Comparison of ENCODE assay signal across 37 cellular contexts in the genomic region with DNA sequence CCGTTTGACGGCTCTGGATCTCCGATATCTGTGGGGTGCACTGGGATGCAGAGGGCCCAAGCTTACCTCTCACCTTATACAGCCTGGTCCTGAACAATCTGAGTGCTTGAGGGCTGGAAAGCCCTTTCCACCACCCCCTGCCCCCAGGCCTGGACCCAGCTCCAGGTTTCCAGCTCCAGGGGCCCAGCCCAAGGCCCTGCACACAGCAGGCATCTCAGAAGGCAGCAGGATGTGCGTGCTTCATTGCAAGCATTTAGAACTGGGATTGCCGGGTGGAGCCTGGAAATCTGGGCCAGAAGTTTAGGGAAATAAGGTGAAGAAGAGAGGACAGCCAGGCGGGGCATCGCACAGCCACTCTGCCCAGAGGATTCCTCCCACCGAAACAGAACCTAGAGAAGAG. TPM values are rescaled to one million over a fixed set of nuclear protein-coding genes. Genes with fewer than 3 reads are reported as not detected.
"Had no signal": no experiment of that assay in that cellular context is flagged by ENCODE, and none has a peak within 500 bp of the region (broad histone marks: within the 10 kb centered on the region; RNA-seq: fewer than 3 reads in every experiment).

No MANE protein-coding gene starts in this region.

- H3K9me3 ChIP-seq: ascending aorta, breast epithelium had no signal

- H3K27ac ChIP-seq: ascending aorta, brain microvascular endothelial cell, breast epithelium, VCaP had no signal

- H3K36me3 ChIP-seq: ascending aorta, brain microvascular endothelial cell, breast epithelium had no signal

- H3K4me1 Mint-ChIP-seq: activated B cell treated with CpG ODN at 0.5 μM for 24 hours; activated CD4-positive, alpha-beta memory T cell treated with anti-CD3 and anti-CD28 coated beads, Interleukin-2, amount 10 ng/mL, durations not matched to agents 7 days and 5 days; activated CD4-positive, alpha-beta T cell treated with anti-CD3 and anti-CD28 coated beads, Interleukin-2, amount 10 ng/mL, durations not matched to agents 24 days and 14 days; activated CD8-positive, alpha-beta memory T cell treated with anti-CD3 and anti-CD28 coated beads, Interleukin-2, amount 10 ng/mL, durations not matched to agents 7 days and 5 days; activated naive CD4-positive, alpha-beta T cell treated with anti-CD3 and anti-CD28 coated beads, Interleukin-2, amount 10 ng/mL, durations not matched to agents 7 days and 5 days; activated naive CD4-positive, alpha-beta T cell treated with anti-CD3 and anti-CD28 coated beads, Interleukin-2, amount 50 U/mL, for 24 hours; activated naive CD8-positive, alpha-beta T cell treated with anti-CD3 and anti-CD28 coated beads, Interleukin-2, amount 10 ng/mL, durations not matched to agents 7 days and 5 days; activated naive CD8-positive, alpha-beta T cell treated with anti-CD3 and anti-CD28 coated beads, Interleukin-2, amount 50 U/mL, for 24 hours had no signal

- H3K27me3 ChIP-seq: ascending aorta, breast epithelium had no signal

- ATAC-seq: activated CD8-positive, alpha-beta memory T cell treated with anti-CD3 and anti-CD28 coated beads, Interleukin-2, amount 10 ng/mL, durations not matched to agents 7 days and 5 days; activated CD8-positive, alpha-beta T cell treated with anti-CD3 and anti-CD28 coated beads, Interleukin-2, amount 10 ng/mL, durations not matched to agents 7 days and 5 days; activated naive CD8-positive, alpha-beta T cell treated with anti-CD3 and anti-CD28 coated beads, Interleukin-2, amount 50 U/mL, for 24 hours had no signal

- H3K27ac Mint-ChIP-seq: activated B cell treated with CpG ODN at 0.5 μM for 24 hours; activated CD4-positive, alpha-beta memory T cell treated with anti-CD3 and anti-CD28 coated beads, Interleukin-2, amount 10 ng/mL, durations not matched to agents 7 days and 5 days; activated CD4-positive, alpha-beta T cell treated with anti-CD3 and anti-CD28 coated beads, Interleukin-2, amount 10 ng/mL, durations not matched to agents 24 days and 14 days; activated CD8-positive, alpha-beta memory T cell treated with anti-CD3 and anti-CD28 coated beads, Interleukin-2, amount 10 ng/mL, durations not matched to agents 7 days and 5 days; activated CD8-positive, alpha-beta T cell treated with anti-CD3 and anti-CD28 coated beads, Interleukin-2, amount 10 ng/mL, durations not matched to agents 7 days and 5 days; activated naive CD4-positive, alpha-beta T cell treated with anti-CD3 and anti-CD28 coated beads, Interleukin-2, amount 10 ng/mL, durations not matched to agents 7 days and 5 days; activated naive CD4-positive, alpha-beta T cell treated with anti-CD3 and anti-CD28 coated beads, Interleukin-2, amount 50 U/mL, for 24 hours; activated naive CD8-positive, alpha-beta T cell; activated naive CD8-positive, alpha-beta T cell treated with anti-CD3 and anti-CD28 coated beads, Interleukin-2, amount 10 ng/mL, durations not matched to agents 7 days and 5 days; activated naive CD8-positive, alpha-beta T cell treated with anti-CD3 and anti-CD28 coated beads, Interleukin-2, amount 50 U/mL, for 24 hours; activated T-cell treated with anti-CD3 and anti-CD28 coated beads, Interleukin-2, amount 50 U/mL, for 24 hours; activated T-helper 2 cell treated with anti-CD3 and anti-CD28 coated beads, Interferon-gamma antibody, Interleukin-2, Interleukin-4, amounts not matched to agents 10 μg/mL and 5 μg/mL and 100 μg/mL, durations not matched to agents 14 hours and 24 hours and 36 hours; T-helper 1 cell treated with Interleukin-12 subunit alpha and Interleukin-12 subunit beta and Interleukin-4 antibody, amounts not matched to agents 30 μg/mL and 1 μg/mL, for 36 hours; T-helper 2 cell treated with Interferon-gamma antibody and Interleukin-4, amounts not matched to agents 5 μg/mL and 100 μg/mL, for 36 hours had no signal

- H3K36me3 Mint-ChIP-seq: activated CD8-positive, alpha-beta memory T cell treated with anti-CD3 and anti-CD28 coated beads, Interleukin-2, amount 10 ng/mL, durations not matched to agents 7 days and 5 days; activated naive CD4-positive, alpha-beta T cell treated with anti-CD3 and anti-CD28 coated beads, Interleukin-2, amount 10 ng/mL, durations not matched to agents 7 days and 5 days; activated naive CD4-positive, alpha-beta T cell treated with anti-CD3 and anti-CD28 coated beads, Interleukin-2, amount 50 U/mL, for 24 hours; activated naive CD8-positive, alpha-beta T cell; activated naive CD8-positive, alpha-beta T cell treated with anti-CD3 and anti-CD28 coated beads, Interleukin-2, amount 10 ng/mL, durations not matched to agents 7 days and 5 days had no signal

- H3K4me3 Mint-ChIP-seq: activated B cell treated with CpG ODN at 0.5 μM for 24 hours; activated CD4-positive, alpha-beta memory T cell treated with anti-CD3 and anti-CD28 coated beads, Interleukin-2, amount 10 ng/mL, durations not matched to agents 7 days and 5 days; activated CD4-positive, alpha-beta T cell treated with anti-CD3 and anti-CD28 coated beads, Interleukin-2, amount 10 ng/mL, durations not matched to agents 24 days and 14 days; activated CD8-positive, alpha-beta memory T cell treated with anti-CD3 and anti-CD28 coated beads, Interleukin-2, amount 10 ng/mL, durations not matched to agents 7 days and 5 days; activated CD8-positive, alpha-beta T cell treated with anti-CD3 and anti-CD28 coated beads, Interleukin-2, amount 10 ng/mL, durations not matched to agents 7 days and 5 days; activated naive CD4-positive, alpha-beta T cell treated with anti-CD3 and anti-CD28 coated beads, Interleukin-2, amount 10 ng/mL, durations not matched to agents 7 days and 5 days; activated naive CD4-positive, alpha-beta T cell treated with anti-CD3 and anti-CD28 coated beads, Interleukin-2, amount 50 U/mL, for 24 hours; activated naive CD8-positive, alpha-beta T cell; activated naive CD8-positive, alpha-beta T cell treated with anti-CD3 and anti-CD28 coated beads, Interleukin-2, amount 10 ng/mL, durations not matched to agents 7 days and 5 days; activated naive CD8-positive, alpha-beta T cell treated with anti-CD3 and anti-CD28 coated beads, Interleukin-2, amount 50 U/mL, for 24 hours; activated T-cell treated with anti-CD3 and anti-CD28 coated beads, Interleukin-2, amount 50 U/mL, for 24 hours; T-helper 1 cell treated with Interleukin-12 subunit alpha and Interleukin-12 subunit beta and Interleukin-4 antibody, amounts not matched to agents 30 μg/mL and 1 μg/mL, for 36 hours; T-helper 2 cell treated with Interferon-gamma antibody and Interleukin-4, amounts not matched to agents 5 μg/mL and 100 μg/mL, for 36 hours had no signal

- DNase-seq: activated B cell treated with CpG ODN at 0.5 μM for 24 hours; activated CD4-positive, alpha-beta memory T cell treated with anti-CD3 and anti-CD28 coated beads, Interleukin-2, amount 10 ng/mL, durations not matched to agents 7 days and 5 days; activated CD4-positive, alpha-beta T cell treated with anti-CD3 and anti-CD28 coated beads for 4 hours; activated CD4-positive, alpha-beta T cell treated with anti-CD3 and anti-CD28 coated beads, Interleukin-2, amount 10 ng/mL, durations not matched to agents 24 days and 14 days; activated CD4-positive, alpha-beta T cell treated with anti-CD3 and anti-CD28 coated beads, Interleukin-2, amount 50 U/mL, for 1 hour; activated CD4-positive, alpha-beta T cell treated with anti-CD3 and anti-CD28 coated beads, Interleukin-2, amount 50 U/mL, for 4 hours; activated CD4-positive, CD25-positive, alpha-beta regulatory T cell treated with anti-CD3 and anti-CD28 coated beads, Interleukin-2, amount 50 U/mL, for 72 hours; activated CD8-positive, alpha-beta memory T cell treated with anti-CD3 and anti-CD28 coated beads for 24 hours; activated CD8-positive, alpha-beta memory T cell treated with anti-CD3 and anti-CD28 coated beads, Interleukin-2, amount 10 ng/mL, durations not matched to agents 7 days and 5 days; activated CD8-positive, alpha-beta memory T cell treated with anti-CD3 and anti-CD28 coated beads, Interleukin-2, amount 50 U/mL, for 48 hours; activated CD8-positive, alpha-beta T cell treated with anti-CD3 and anti-CD28 coated beads, Interleukin-2, amount 10 ng/mL, durations not matched to agents 7 days and 5 days; activated effector memory CD4-positive, alpha-beta T cell treated with Interleukin-2 at 50 U/mL for 16 hours; activated gamma-delta T cell; activated naive CD4-positive, alpha-beta T cell treated with anti-CD3 and anti-CD28 coated beads, Interleukin-2, amount 10 ng/mL, durations not matched to agents 7 days and 5 days; activated naive CD4-positive, alpha-beta T cell treated with Interleukin-2 at 50 U/mL for 16 hours; activated naive CD8-positive, alpha-beta T cell treated with anti-CD3 and anti-CD28 coated beads, Interleukin-2, amount 10 ng/mL, durations not matched to agents 7 days and 5 days; activated naive CD8-positive, alpha-beta T cell treated with anti-CD3 and anti-CD28 coated beads, Interleukin-2, amount 50 U/mL, for 24 hours; activated T-cell treated with anti-CD3 and anti-CD28 coated beads, Interleukin-2, amount 50 U/mL, for 24 hours; activated T-cell treated with anti-CD3 and anti-CD28 coated beads, Interleukin-2, amount 50 U/mL, for 48 hours; amygdala; anterior cingulate cortex; brain microvascular endothelial cell; central memory CD4-positive, alpha-beta T cell; cerebellar nuclear complex; T-helper 1 cell; T-helper 2 cell; T-helper 9 cell had no signal

- H3K9me3 Mint-ChIP-seq: activated B cell treated with CpG ODN at 0.5 μM for 24 hours; activated CD4-positive, alpha-beta memory T cell treated with anti-CD3 and anti-CD28 coated beads, Interleukin-2, amount 10 ng/mL, durations not matched to agents 7 days and 5 days; activated CD4-positive, alpha-beta T cell treated with anti-CD3 and anti-CD28 coated beads, Interleukin-2, amount 10 ng/mL, durations not matched to agents 24 days and 14 days; activated naive CD4-positive, alpha-beta T cell treated with anti-CD3 and anti-CD28 coated beads, Interleukin-2, amount 10 ng/mL, durations not matched to agents 7 days and 5 days; activated naive CD4-positive, alpha-beta T cell treated with anti-CD3 and anti-CD28 coated beads, Interleukin-2, amount 50 U/mL, for 24 hours; activated naive CD8-positive, alpha-beta T cell treated with anti-CD3 and anti-CD28 coated beads, Interleukin-2, amount 10 ng/mL, durations not matched to agents 7 days and 5 days; activated naive CD8-positive, alpha-beta T cell treated with anti-CD3 and anti-CD28 coated beads, Interleukin-2, amount 50 U/mL, for 24 hours; activated T-cell treated with anti-CD3 and anti-CD28 coated beads, Interleukin-2, amount 50 U/mL, for 24 hours; activated T-helper 2 cell treated with anti-CD3 and anti-CD28 coated beads, Interferon-gamma antibody, Interleukin-2, Interleukin-4, amounts not matched to agents 10 μg/mL and 5 μg/mL and 100 μg/mL, durations not matched to agents 14 hours and 24 hours and 36 hours; T-helper 1 cell treated with Interleukin-12 subunit alpha and Interleukin-12 subunit beta and Interleukin-4 antibody, amounts not matched to agents 30 μg/mL and 1 μg/mL, for 36 hours; T-helper 2 cell treated with Interferon-gamma antibody and Interleukin-4, amounts not matched to agents 5 μg/mL and 100 μg/mL, for 36 hours had no signal

- H3K4me3 ChIP-seq: ascending aorta, breast epithelium had no signal

- H3K4me1 ChIP-seq: ascending aorta, breast epithelium had no signal

RNA-seq across cellular contexts. Expression of a gene that starts 25.6 kb away (rescaled TPM):
- total RNA-seq: activated B cell treated with CpG ODN at 0.5 μM for 24 hours; activated CD4-positive, alpha-beta memory T cell treated with anti-CD3 and anti-CD28 coated beads, Interleukin-2, amount 10 ng/mL, durations not matched to agents 7 days and 5 days; activated CD4-positive, alpha-beta T cell treated with anti-CD3 and anti-CD28 coated beads, Interleukin-2, amount 10 ng/mL, durations not matched to agents 24 days and 14 days; activated CD8-positive, alpha-beta memory T cell treated with anti-CD3 and anti-CD28 coated beads, Interleukin-2, amount 10 ng/mL, durations not matched to agents 7 days and 5 days; activated CD8-positive, alpha-beta T cell treated with anti-CD3 and anti-CD28 coated beads, Interleukin-2, amount 10 ng/mL, durations not matched to agents 7 days and 5 days; activated T-helper 2 cell treated with anti-CD3 and anti-CD28 coated beads, Interferon-gamma antibody, Interleukin-2, Interleukin-4, amounts not matched to agents 10 μg/mL and 5 μg/mL and 100 μg/mL, durations not matched to agents 14 hours and 24 hours and 36 hours; ascending aorta; cardiac septum; chondrocyte had no signal

RNA-seq across cellular contexts. Expression of a gene that starts 59.1 kb away (rescaled TPM):
- total RNA-seq: activated B cell treated with CpG ODN at 0.5 μM for 24 hours; activated CD4-positive, alpha-beta memory T cell treated with anti-CD3 and anti-CD28 coated beads, Interleukin-2, amount 10 ng/mL, durations not matched to agents 7 days and 5 days; activated CD4-positive, alpha-beta T cell treated with anti-CD3 and anti-CD28 coated beads, Interleukin-2, amount 10 ng/mL, durations not matched to agents 24 days and 14 days; activated CD8-positive, alpha-beta T cell treated with anti-CD3 and anti-CD28 coated beads, Interleukin-2, amount 10 ng/mL, durations not matched to agents 7 days and 5 days; activated naive CD8-positive, alpha-beta T cell treated with anti-CD3 and anti-CD28 coated beads, Interleukin-2, amount 10 ng/mL, durations not matched to agents 7 days and 5 days; activated T-helper 2 cell treated with anti-CD3 and anti-CD28 coated beads, Interferon-gamma antibody, Interleukin-2, Interleukin-4, amounts not matched to agents 10 μg/mL and 5 μg/mL and 100 μg/mL, durations not matched to agents 14 hours and 24 hours and 36 hours; ascending aorta had no signal
